1 cellular context compared by ENCODE assay signal in genomic region chr17:75511270-75511609, GRCh38.
TF ChIP-seq lines count a peak whose summit lies in the region.

No MANE protein-coding gene starts in this region.

TF ChIP-seq in endothelial cell of umbilical vein, 7 proteins besides CTCF, POLR2A, EP300 and RAD21:
- TF ChIP-seq GATA2 (IDR thresholded peaks at IDR 0.05; ENCODE audit: insufficient read depth, insufficient read length, low read depth, low read length) (no peak), POLR2AphosphoS5 (IDR thresholded peaks at IDR 0.05; ENCODE audit: insufficient read depth, low read depth, low read length) (no peak), FOS (IDR thresholded peaks at IDR 0.05; ENCODE audit: borderline replicate concordance, insufficient read depth, low read length) (no peak), MYC (IDR thresholded peaks at IDR 0.05; ENCODE audit: low read depth, low read length) (no peak), EZH2 (IDR thresholded peaks at IDR 0.05; ENCODE audit: borderline replicate concordance, low read depth, low read length, severe bottlenecking) (no peak), JUN (IDR thresholded peaks at IDR 0.05; ENCODE audit: borderline replicate concordance, insufficient read depth, insufficient read length, low read depth) (no peak)
- TF ChIP-seq, protein P1, sequence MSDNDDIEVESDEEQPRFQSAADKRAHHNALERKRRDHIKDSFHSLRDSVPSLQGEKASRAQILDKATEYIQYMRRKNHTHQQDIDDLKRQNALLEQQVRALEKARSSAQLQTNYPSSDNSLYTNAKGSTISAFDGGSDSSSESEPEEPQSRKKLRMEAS (IDR thresholded peaks at IDR 0.05; ENCODE audit: insufficient read depth, insufficient read length) = no peak
